In genomic region chr2:122135353-122135947, GRCh38 we compare ENCODE assay signal across 23 cellular contexts.
"Had no signal": no experiment of that assay in that cellular context is flagged by ENCODE, and none has a peak within 500 bp of the region (broad histone marks: within the 10 kb centered on the region; RNA-seq: fewer than 3 reads in every experiment).

No MANE protein-coding gene starts in this region.

- H3K4me1 ChIP-seq: body of pancreas, heart right ventricle, left lung, sigmoid colon, stomach, suprapubic skin, transverse colon had no signal

- ATAC-seq: body of pancreas; left lung; naive thymus-derived CD4-positive, alpha-beta T cell; stimulated activated memory B cell treated with anti-CD40 and anti-IgM and Interleukin-4, amounts not matched to agents 10 μg/mL and 1 μg/mL and 100 μg/mL, for 72 hours had no signal

- H3K4me3 Mint-ChIP-seq: activated CD4-positive, alpha-beta memory T cell treated with anti-CD3 and anti-CD28 coated beads for 36 hours; activated naive CD4-positive, alpha-beta T cell treated with anti-CD3 and anti-CD28 coated beads, Interleukin-2, amount 10 ng/mL, durations not matched to agents 7 days and 5 days; endodermal cell; naive thymus-derived CD4-positive, alpha-beta T cell; stimulated activated memory B cell treated with anti-CD40 and anti-IgM and Interleukin-4, amounts not matched to agents 10 μg/mL and 1 μg/mL and 100 μg/mL, for 72 hours had no signal

- FAIRE-seq: urothelium cell line had no signal

- H3K27ac ChIP-seq: body of pancreas, cardiac muscle cell, epithelial cell of prostate, heart right ventricle, left lung, sigmoid colon, stomach, suprapubic skin, transverse colon had no signal

- H3K27me3 ChIP-seq: body of pancreas, cardiac muscle cell, heart right ventricle, left lung, sigmoid colon, stomach, suprapubic skin, transverse colon had no signal

- DNase-seq: activated CD4-positive, alpha-beta T cell treated with anti-CD3 and anti-CD28 coated beads for 48 hours; activated CD4-positive, CD25-positive, alpha-beta regulatory T cell; activated T-cell treated with anti-CD3 and anti-CD28 coated beads, Interleukin-2, amount 50 U/mL, for 48 hours; body of pancreas; cortex of kidney; heart right ventricle; left lung; retina; sigmoid colon; stimulated activated CD4-positive, alpha-beta T cell treated with anti-CD3 and anti-CD28 coated beads, Interleukin-15, amount 100 ng/mL, for 24 hours; stomach; transverse colon had no signal

- H3K4me2 ChIP-seq: smooth muscle cell had no signal

- H3K4me1 Mint-ChIP-seq: activated naive CD4-positive, alpha-beta T cell treated with anti-CD3 and anti-CD28 coated beads, Interleukin-2, amount 10 ng/mL, durations not matched to agents 7 days and 5 days; stimulated activated memory B cell treated with anti-CD40 and anti-IgM and Interleukin-4, amounts not matched to agents 10 μg/mL and 1 μg/mL and 100 μg/mL, for 72 hours had no signal

- H3K9me3 ChIP-seq: transverse colon had no signal

- H3K27ac Mint-ChIP-seq: activated CD4-positive, alpha-beta memory T cell treated with anti-CD3 and anti-CD28 coated beads for 36 hours; activated naive CD4-positive, alpha-beta T cell treated with anti-CD3 and anti-CD28 coated beads, Interleukin-2, amount 10 ng/mL, durations not matched to agents 7 days and 5 days; endodermal cell; progenitor cell of endocrine pancreas; stimulated activated memory B cell treated with anti-CD40 and anti-IgM and Interleukin-4, amounts not matched to agents 10 μg/mL and 1 μg/mL and 100 μg/mL, for 72 hours had no signal

- H3K4me3 ChIP-seq: body of pancreas, cardiac muscle cell, heart right ventricle, left lung, sigmoid colon, smooth muscle cell, stomach, suprapubic skin, transverse colon had no signal

- H3K36me3 Mint-ChIP-seq: activated naive CD4-positive, alpha-beta T cell treated with anti-CD3 and anti-CD28 coated beads, Interleukin-2, amount 10 ng/mL, durations not matched to agents 7 days and 5 days; stimulated activated memory B cell treated with anti-CD40 and anti-IgM and Interleukin-4, amounts not matched to agents 10 μg/mL and 1 μg/mL and 100 μg/mL, for 72 hours had no signal

- H3K27me3 Mint-ChIP-seq: activated CD4-positive, alpha-beta memory T cell treated with anti-CD3 and anti-CD28 coated beads for 36 hours had no signal

- H3K36me3 ChIP-seq: cardiac muscle cell, heart right ventricle, left lung, sigmoid colon, stomach, suprapubic skin, transverse colon had no signal
